ENCODE assay signal across 15 cellular contexts in genomic region chr1:67945733-67946374, GRCh38.
DNase-seq lines count a peak whose midpoint lies in the region; ATAC-seq and TF ChIP-seq lines count a peak whose summit lies in the region.
"Had no signal": no experiment of that assay in that cellular context is flagged by ENCODE, and none has a peak within 500 bp of the region (broad histone marks: within the 10 kb centered on the region; RNA-seq: fewer than 3 reads in every experiment).

No MANE protein-coding gene starts in this region.

- no peaks in the 10 kb centered on the region for H4K20me1 ChIP-seq in hepatocyte (ENCODE audit: insufficient read depth, poor library complexity, severe bottlenecking)

- intact Hi-C loops in Right ventricle myocardium superior (cut with DNase I) = no loop called here
- intact Hi-C loops in Calu3 (cut with micrococcal nuclease; ENCODE audit: unreplicated experiment) = no loop called here

- no peaks in the 10 kb centered on the region for H3K9me2 ChIP-seq in hepatocyte (replicated peaks; ENCODE audit: insufficient read depth)

- CTCF ChIA-PET in Calu3 (lab: Charles Lee) = no interaction called here

- H3K9me3 Mint-ChIP-seq in type B pancreatic cell = peaks cover 3% of the 10 kb centered on the region
- H3K9me3 Mint-ChIP-seq in Calu3 (ENCODE audit: low read depth, unreplicated experiment) = no peaks in the 10 kb centered on the region
- peaks cover 3 to 5% of the 10 kb centered on the region in 2 donors for H3K9me3 Mint-ChIP-seq in activated naive CD4-positive, alpha-beta T cell treated with anti-CD3 and anti-CD28 coated beads, Interleukin-2, amount 50 U/mL, for 72 hours
- H3K9me3 Mint-ChIP-seq: activated CD4-positive, alpha-beta memory T cell treated with anti-CD3 and anti-CD28 coated beads, Interleukin-2, amount 10 ng/mL, durations not matched to agents 7 days and 5 days had no signal

- H3K4me3 ChIP-seq in right atrium auricular region = no peak overlapping the region
- H3K4me3 ChIP-seq in hepatocyte = no peak overlapping the region
- H3K4me3 ChIP-seq: mucosa of descending colon had no signal

- H3K4me1 ChIP-seq in right atrium auricular region = peaks cover 0 to 9% of the 10 kb centered on the region in 2 donors
- peaks cover 19% of the 10 kb centered on the region for H3K4me1 ChIP-seq in hepatocyte (ENCODE audit: insufficient read depth)

- H3K36me3 ChIP-seq in right atrium auricular region (no peaks in the 10 kb centered on the region), hepatocyte (replicated peaks; ENCODE audit: insufficient read depth, low read depth) (no peaks in the 10 kb centered on the region)

- H3K27me3 ChIP-seq in right atrium auricular region (no peaks in the 10 kb centered on the region), hepatocyte (no peaks in the 10 kb centered on the region)

- BruUV-seq in Calu3 (replicated peaks; lab: Mats Ljungman, UMichigan) = no TSS peak

- ATAC-seq in Right ventricle myocardium superior (ENCODE audit: poor library complexity) = peak; percentile 93
- ATAC-seq in activated naive CD4-positive, alpha-beta T cell treated with anti-CD3 and anti-CD28 coated beads, Interleukin-2, amount 50 U/mL, for 72 hours = no peak
- ATAC-seq: mucosa of descending colon had no signal

- H3K36me3 Mint-ChIP-seq in type B pancreatic cell = no peaks in the 10 kb centered on the region
- no peaks in the 10 kb centered on the region for H3K36me3 Mint-ChIP-seq in Calu3 (ENCODE audit: insufficient read depth, unreplicated experiment)
- no peaks in the 10 kb centered on the region for H3K36me3 Mint-ChIP-seq in activated naive CD4-positive, alpha-beta T cell treated with anti-CD3 and anti-CD28 coated beads, Interleukin-2, amount 50 U/mL, for 72 hours
- H3K36me3 Mint-ChIP-seq: activated naive CD8-positive, alpha-beta T cell had no signal

- peak overlapping the region; percentile 36 for H3K4me2 ChIP-seq in hepatocyte

- DNase-seq in Right ventricle myocardium superior (peak; percentile 50), right atrium auricular region (ENCODE audit: low spot score) (no peak), SHP77 (lab: John Stamatoyannopoulos, UW) (peak; percentile 62 to 66), hepatocyte (ENCODE audit: low spot score) (no peak), type B pancreatic cell (ENCODE audit: extremely low spot score, unreplicated experiment) (no peak), Calu3 (no peak), HPDE6-E6E7 (ENCODE audit: extremely low spot score) (no peak)
- no peak for DNase-seq in activated naive CD4-positive, alpha-beta T cell treated with anti-CD3 and anti-CD28 coated beads, Interleukin-2, amount 50 U/mL, for 72 hours (ENCODE audit: low spot score in 2 of 2)
- DNase-seq: ACHN; activated CD4-positive, alpha-beta memory T cell treated with anti-CD3 and anti-CD28 coated beads, Interleukin-2, amount 10 ng/mL, durations not matched to agents 7 days and 5 days; effector CD8-positive, alpha-beta T cell; GDM1; mucosa of descending colon; stimulated activated CD8-positive, alpha-beta memory T cell treated with anti-CD3 and anti-CD28 coated beads, Interleukin-4, amount 100 ng/mL, for 48 hours had no signal

- WGBS in hepatocyte (ENCODE audit: low lambda C conversion rate, missing lambda C conversion rate) = 39% methylated on average over 7 of the region's 7 CpGs

- H3K27ac ChIP-seq in right atrium auricular region = no peak overlapping the region
- H3K27ac ChIP-seq in hepatocyte = peak overlapping the region; percentile 0

- no peak overlapping the region for H2AFZ ChIP-seq in hepatocyte

- H3K4me3 Mint-ChIP-seq in type B pancreatic cell (peak overlapping the region; percentile 32), Calu3 (ENCODE audit: low read depth, unreplicated experiment) (no peak overlapping the region)
- H3K4me3 Mint-ChIP-seq: activated CD4-positive, alpha-beta memory T cell treated with anti-CD3 and anti-CD28 coated beads, Interleukin-2, amount 10 ng/mL, durations not matched to agents 7 days and 5 days; activated naive CD8-positive, alpha-beta T cell had no signal

- TF ChIP-seq CTCF in right atrium auricular region (IDR thresholded peaks at IDR 0.05) (no peak), hepatocyte (IDR thresholded peaks at IDR 0.05; ENCODE audit: poor library complexity) (no peak), type B pancreatic cell (conservative IDR thresholded peaks at IDR 0.05) (no peak), Calu3 (IDR thresholded peaks at IDR 0.05; ENCODE audit: unreplicated experiment) (no peak)

- H3K27ac Mint-ChIP-seq in type B pancreatic cell = peak overlapping the region; percentile 22
- no peak overlapping the region for H3K27ac Mint-ChIP-seq in Calu3 (ENCODE audit: unreplicated experiment)
- no peak overlapping the region for H3K27ac Mint-ChIP-seq in activated naive CD4-positive, alpha-beta T cell treated with anti-CD3 and anti-CD28 coated beads, Interleukin-2, amount 50 U/mL, for 72 hours
- H3K27ac Mint-ChIP-seq: activated CD4-positive, alpha-beta memory T cell treated with anti-CD3 and anti-CD28 coated beads, Interleukin-2, amount 10 ng/mL, durations not matched to agents 7 days and 5 days; activated naive CD8-positive, alpha-beta T cell had no signal

- H3K9me3 ChIP-seq in right atrium auricular region (no peaks in the 10 kb centered on the region), hepatocyte (ENCODE audit: low read depth) (no peaks in the 10 kb centered on the region)
- H3K9me3 ChIP-seq: mucosa of descending colon had no signal

- no peaks in the 10 kb centered on the region for H3K79me2 ChIP-seq in hepatocyte

- peaks cover 3% of the 10 kb centered on the region for H3K27me3 Mint-ChIP-seq in type B pancreatic cell
- H3K27me3 Mint-ChIP-seq in Calu3 (ENCODE audit: unreplicated experiment) = no peaks in the 10 kb centered on the region
- H3K27me3 Mint-ChIP-seq: activated CD4-positive, alpha-beta memory T cell treated with anti-CD3 and anti-CD28 coated beads, Interleukin-2, amount 10 ng/mL, durations not matched to agents 7 days and 5 days; activated naive CD8-positive, alpha-beta T cell had no signal

- H3K4me1 Mint-ChIP-seq in type B pancreatic cell (ENCODE audit: unreplicated experiment) = peaks cover 20% of the 10 kb centered on the region
- no peaks in the 10 kb centered on the region for H3K4me1 Mint-ChIP-seq in Calu3 (ENCODE audit: low read depth, unreplicated experiment)
- H3K4me1 Mint-ChIP-seq: activated CD4-positive, alpha-beta memory T cell treated with anti-CD3 and anti-CD28 coated beads, Interleukin-2, amount 10 ng/mL, durations not matched to agents 7 days and 5 days had no signal

Comparison
In these comparisons a context has a peak if more than half of its experiments do, and no peak if none do; other contexts are left out.
1. DNase-seq: peak in Right ventricle myocardium superior (single experiment) and SHP77 (2 of 2); none in right atrium auricular region (single experiment), hepatocyte (single experiment), type B pancreatic cell (single experiment), Calu3 (single experiment), activated naive CD4-positive, alpha-beta T cell treated with anti-CD3 and anti-CD28 coated beads, Interleukin-2, amount 50 U/mL, for 72 hours (0 of 2) and HPDE6-E6E7 (single experiment).